In the genomic region with DNA sequence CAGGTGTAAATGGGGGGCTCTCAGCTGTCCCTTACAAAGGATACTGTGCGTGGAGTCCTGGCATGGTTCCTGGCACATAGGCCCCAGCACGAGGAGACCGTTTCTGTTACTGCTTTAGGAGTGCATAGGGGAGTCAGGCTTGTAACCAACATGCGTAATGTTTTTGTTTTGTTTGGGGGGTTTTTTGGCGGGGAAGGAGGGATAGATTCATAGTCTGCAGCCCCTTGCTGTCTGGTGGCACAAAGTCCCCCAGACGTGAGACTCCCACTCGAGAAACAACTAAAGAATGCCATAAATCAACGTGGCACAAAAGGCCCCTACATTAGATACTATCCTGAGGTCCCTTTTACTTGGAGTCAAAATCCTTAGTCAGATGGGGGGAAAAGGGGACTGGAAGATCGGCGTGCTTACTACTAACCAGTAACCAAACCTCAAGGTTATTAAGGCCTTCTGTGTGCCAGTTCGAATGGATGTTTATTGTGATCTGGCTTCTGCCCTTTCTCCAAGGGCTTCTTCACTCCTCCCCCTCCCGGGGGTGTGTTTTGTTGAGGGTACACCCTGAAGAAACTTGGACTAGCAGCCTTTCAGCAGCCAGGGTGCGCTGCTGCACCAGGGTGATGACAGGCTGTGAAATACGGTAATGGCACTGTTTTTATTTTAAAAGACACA, we compare ENCODE assay signal across 1 cellular context.
TF ChIP-seq lines count a peak whose summit lies in the region.

No MANE protein-coding gene starts in this region.

TF ChIP-seq in HepG2, 621 proteins besides CTCF, POLR2A, EP300 and RAD21 (continued from another document and continues in another):
- TF ChIP-seq, protein P1, sequence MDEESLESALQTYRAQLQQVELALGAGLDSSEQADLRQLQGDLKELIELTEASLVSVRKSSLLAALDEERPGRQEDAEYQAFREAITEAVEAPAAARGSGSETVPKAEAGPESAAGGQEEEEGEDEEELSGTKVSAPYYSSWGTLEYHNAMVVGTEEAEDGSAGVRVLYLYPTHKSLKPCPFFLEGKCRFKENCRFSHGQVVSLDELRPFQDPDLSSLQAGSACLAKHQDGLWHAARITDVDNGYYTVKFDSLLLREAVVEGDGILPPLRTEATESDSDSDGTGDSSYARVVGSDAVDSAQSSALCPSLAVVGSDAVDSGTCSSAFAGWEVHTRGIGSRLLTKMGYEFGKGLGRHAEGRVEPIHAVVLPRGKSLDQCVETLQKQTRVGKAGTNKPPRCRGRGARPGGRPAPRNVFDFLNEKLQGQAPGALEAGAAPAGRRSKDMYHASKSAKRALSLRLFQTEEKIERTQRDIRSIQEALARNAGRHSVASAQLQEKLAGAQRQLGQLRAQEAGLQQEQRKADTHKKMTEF (CRISPR knock-in tag; IDR thresholded peaks at IDR 0.05), result 0 out of 2 replicates have a peak, but pooled peaks have one; percentile 40
- TF ChIP-seq ZNF761 (CRISPR knock-in tag; conservative IDR thresholded peaks at IDR 0.05), result 0 out of 2 replicates have a peak, but pooled peaks have one; percentile 44
- TF ChIP-seq SALL1 (CRISPR knock-in tag; IDR thresholded peaks at IDR 0.05), result no peak
- no peak for TF ChIP-seq U2AF1 (optimal IDR thresholded peaks at IDR 0.05; ENCODE audit: low read depth, low read length)
- TF ChIP-seq NFYB (CRISPR knock-in tag; IDR thresholded peaks at IDR 0.05), result no peak
- peak; percentile 37; the same call in 1 of the 3 replicates for TF ChIP-seq MXI1 (IDR thresholded peaks at IDR 0.05; ENCODE audit: borderline replicate concordance, low read depth, low read length)
- no peak for TF ChIP-seq ZNF496 (CRISPR knock-in tag; IDR thresholded peaks at IDR 0.05; ENCODE audit: insufficient replicate concordance)
- TF ChIP-seq SP4 (CRISPR knock-in tag; IDR thresholded peaks at IDR 0.05), result no peak
- TF ChIP-seq ZNF768 (CRISPR knock-in tag; IDR thresholded peaks at IDR 0.05), result no peak
- peak; percentile 35; the same call in 1 of the 2 replicates for TF ChIP-seq CHD2 (IDR thresholded peaks at IDR 0.05; ENCODE audit: low read depth, low read length)
- 0 out of 2 replicates have a peak, but pooled peaks have one; percentile 35 for TF ChIP-seq FOXO1 (CRISPR knock-in tag; IDR thresholded peaks at IDR 0.05)
- no peak for TF ChIP-seq ZSCAN31 (CRISPR knock-in tag; IDR thresholded peaks at IDR 0.05; ENCODE audit: low read depth)
- TF ChIP-seq ZNF441 (CRISPR knock-in tag; IDR thresholded peaks at IDR 0.05; ENCODE audit: borderline replicate concordance), result no peak
- peak; percentile 63 for TF ChIP-seq GATAD2A (CRISPR knock-in tag; IDR thresholded peaks at IDR 0.05)
- TF ChIP-seq SIN3B (IDR thresholded peaks at IDR 0.05; ENCODE audit: low read length), result peak; percentile 55; the same call in 1 of the 2 replicates
- no peak for TF ChIP-seq ZNF367 (CRISPR knock-in tag; IDR thresholded peaks at IDR 0.05; ENCODE audit: borderline replicate concordance)
- TF ChIP-seq THRA (CRISPR knock-in tag; IDR thresholded peaks at IDR 0.05; ENCODE audit: borderline replicate concordance), result peak; percentile 71; the same call in 1 of the 2 replicates
- TF ChIP-seq ZNF121 (CRISPR knock-in tag; IDR thresholded peaks at IDR 0.05), result no peak
- TF ChIP-seq ZBTB20 (CRISPR knock-in tag; IDR thresholded peaks at IDR 0.05; ENCODE audit: borderline replicate concordance, low read depth), result no peak
- TF ChIP-seq ZMYM4 (CRISPR knock-in tag; IDR thresholded peaks at IDR 0.05), result peak; percentile 31; the same call in 1 of the 2 replicates
- 0 out of 2 replicates have a peak, but pooled peaks have one; percentile 40 for TF ChIP-seq KLF6 (CRISPR knock-in tag; IDR thresholded peaks at IDR 0.05)
- no peak for TF ChIP-seq YEATS4 (CRISPR knock-in tag; IDR thresholded peaks at IDR 0.05; ENCODE audit: borderline replicate concordance)
- TF ChIP-seq, protein P2, sequence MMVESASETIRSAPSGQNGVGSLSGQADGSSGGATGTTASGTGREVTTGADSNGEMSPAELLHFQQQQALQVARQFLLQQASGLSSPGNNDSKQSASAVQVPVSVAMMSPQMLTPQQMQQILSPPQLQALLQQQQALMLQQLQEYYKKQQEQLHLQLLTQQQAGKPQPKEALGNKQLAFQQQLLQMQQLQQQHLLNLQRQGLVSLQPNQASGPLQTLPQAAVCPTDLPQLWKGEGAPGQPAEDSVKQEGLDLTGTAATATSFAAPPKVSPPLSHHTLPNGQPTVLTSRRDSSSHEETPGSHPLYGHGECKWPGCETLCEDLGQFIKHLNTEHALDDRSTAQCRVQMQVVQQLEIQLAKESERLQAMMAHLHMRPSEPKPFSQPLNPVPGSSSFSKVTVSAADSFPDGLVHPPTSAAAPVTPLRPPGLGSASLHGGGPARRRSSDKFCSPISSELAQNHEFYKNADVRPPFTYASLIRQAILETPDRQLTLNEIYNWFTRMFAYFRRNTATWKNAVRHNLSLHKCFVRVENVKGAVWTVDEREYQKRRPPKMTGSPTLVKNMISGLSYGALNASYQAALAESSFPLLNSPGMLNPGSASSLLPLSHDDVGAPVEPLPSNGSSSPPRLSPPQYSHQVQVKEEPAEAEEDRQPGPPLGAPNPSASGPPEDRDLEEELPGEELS (CRISPR knock-in tag; IDR thresholded peaks at IDR 0.05), result 0 out of 2 replicates have a peak, but pooled peaks have one; percentile 30
- TF ChIP-seq FOSL2 (CRISPR knock-in tag; IDR thresholded peaks at IDR 0.05), result 0 out of 2 replicates have a peak, but pooled peaks have one; percentile 33
- TF ChIP-seq, protein P3, sequence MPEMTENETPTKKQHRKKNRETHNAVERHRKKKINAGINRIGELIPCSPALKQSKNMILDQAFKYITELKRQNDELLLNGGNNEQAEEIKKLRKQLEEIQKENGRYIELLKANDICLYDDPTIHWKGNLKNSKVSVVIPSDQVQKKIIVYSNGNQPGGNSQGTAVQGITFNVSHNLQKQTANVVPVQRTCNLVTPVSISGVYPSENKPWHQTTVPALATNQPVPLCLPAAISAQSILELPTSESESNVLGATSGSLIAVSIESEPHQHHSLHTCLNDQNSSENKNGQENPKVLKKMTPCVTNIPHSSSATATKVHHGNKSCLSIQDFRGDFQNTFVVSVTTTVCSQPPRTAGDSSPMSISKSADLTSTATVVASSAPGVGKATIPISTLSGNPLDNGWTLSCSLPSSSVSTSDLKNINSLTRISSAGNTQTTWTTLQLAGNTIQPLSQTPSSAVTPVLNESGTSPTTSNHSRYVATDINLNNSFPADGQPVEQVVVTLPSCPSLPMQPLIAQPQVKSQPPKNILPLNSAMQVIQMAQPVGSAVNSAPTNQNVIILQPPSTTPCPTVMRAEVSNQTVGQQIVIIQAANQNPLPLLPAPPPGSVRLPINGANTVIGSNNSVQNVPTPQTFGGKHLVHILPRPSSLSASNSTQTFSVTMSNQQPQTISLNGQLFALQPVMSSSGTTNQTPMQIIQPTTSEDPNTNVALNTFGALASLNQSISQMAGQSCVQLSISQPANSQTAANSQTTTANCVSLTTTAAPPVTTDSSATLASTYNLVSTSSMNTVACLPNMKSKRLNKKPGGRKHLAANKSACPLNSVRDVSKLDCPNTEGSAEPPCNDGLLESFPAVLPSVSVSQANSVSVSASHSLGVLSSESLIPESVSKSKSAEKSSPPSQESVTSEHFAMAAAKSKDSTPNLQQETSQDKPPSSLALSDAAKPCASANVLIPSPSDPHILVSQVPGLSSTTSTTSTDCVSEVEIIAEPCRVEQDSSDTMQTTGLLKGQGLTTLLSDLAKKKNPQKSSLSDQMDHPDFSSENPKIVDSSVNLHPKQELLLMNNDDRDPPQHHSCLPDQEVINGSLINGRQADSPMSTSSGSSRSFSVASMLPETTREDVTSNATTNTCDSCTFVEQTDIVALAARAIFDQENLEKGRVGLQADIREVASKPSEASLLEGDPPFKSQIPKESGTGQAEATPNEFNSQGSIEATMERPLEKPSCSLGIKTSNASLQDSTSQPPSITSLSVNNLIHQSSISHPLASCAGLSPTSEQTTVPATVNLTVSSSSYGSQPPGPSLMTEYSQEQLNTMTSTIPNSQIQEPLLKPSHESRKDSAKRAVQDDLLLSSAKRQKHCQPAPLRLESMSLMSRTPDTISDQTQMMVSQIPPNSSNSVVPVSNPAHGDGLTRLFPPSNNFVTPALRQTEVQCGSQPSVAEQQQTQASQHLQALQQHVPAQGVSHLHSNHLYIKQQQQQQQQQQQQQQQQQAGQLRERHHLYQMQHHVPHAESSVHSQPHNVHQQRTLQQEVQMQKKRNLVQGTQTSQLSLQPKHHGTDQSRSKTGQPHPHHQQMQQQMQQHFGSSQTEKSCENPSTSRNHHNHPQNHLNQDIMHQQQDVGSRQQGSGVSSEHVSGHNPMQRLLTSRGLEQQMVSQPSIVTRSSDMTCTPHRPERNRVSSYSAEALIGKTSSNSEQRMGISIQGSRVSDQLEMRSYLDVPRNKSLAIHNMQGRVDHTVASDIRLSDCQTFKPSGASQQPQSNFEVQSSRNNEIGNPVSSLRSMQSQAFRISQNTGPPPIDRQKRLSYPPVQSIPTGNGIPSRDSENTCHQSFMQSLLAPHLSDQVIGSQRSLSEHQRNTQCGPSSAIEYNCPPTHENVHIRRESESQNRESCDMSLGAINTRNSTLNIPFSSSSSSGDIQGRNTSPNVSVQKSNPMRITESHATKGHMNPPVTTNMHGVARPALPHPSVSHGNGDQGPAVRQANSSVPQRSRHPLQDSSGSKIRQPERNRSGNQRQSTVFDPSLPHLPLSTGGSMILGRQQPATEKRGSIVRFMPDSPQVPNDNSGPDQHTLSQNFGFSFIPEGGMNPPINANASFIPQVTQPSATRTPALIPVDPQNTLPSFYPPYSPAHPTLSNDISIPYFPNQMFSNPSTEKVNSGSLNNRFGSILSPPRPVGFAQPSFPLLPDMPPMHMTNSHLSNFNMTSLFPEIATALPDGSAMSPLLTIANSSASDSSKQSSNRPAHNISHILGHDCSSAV (CRISPR knock-in tag; IDR thresholded peaks at IDR 0.05; ENCODE audit: borderline replicate concordance), result no peak
- TF ChIP-seq, protein P4, sequence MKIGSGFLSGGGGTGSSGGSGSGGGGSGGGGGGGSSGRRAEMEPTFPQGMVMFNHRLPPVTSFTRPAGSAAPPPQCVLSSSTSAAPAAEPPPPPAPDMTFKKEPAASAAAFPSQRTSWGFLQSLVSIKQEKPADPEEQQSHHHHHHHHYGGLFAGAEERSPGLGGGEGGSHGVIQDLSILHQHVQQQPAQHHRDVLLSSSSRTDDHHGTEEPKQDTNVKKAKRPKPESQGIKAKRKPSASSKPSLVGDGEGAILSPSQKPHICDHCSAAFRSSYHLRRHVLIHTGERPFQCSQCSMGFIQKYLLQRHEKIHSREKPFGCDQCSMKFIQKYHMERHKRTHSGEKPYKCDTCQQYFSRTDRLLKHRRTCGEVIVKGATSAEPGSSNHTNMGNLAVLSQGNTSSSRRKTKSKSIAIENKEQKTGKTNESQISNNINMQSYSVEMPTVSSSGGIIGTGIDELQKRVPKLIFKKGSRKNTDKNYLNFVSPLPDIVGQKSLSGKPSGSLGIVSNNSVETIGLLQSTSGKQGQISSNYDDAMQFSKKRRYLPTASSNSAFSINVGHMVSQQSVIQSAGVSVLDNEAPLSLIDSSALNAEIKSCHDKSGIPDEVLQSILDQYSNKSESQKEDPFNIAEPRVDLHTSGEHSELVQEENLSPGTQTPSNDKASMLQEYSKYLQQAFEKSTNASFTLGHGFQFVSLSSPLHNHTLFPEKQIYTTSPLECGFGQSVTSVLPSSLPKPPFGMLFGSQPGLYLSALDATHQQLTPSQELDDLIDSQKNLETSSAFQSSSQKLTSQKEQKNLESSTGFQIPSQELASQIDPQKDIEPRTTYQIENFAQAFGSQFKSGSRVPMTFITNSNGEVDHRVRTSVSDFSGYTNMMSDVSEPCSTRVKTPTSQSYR (CRISPR knock-in tag; IDR thresholded peaks at IDR 0.05; ENCODE audit: borderline replicate concordance), result peak; percentile 54; the same call in 1 of the 2 replicates
